Comparison of ENCODE assay signal across 8 cellular contexts in the genomic region with DNA sequence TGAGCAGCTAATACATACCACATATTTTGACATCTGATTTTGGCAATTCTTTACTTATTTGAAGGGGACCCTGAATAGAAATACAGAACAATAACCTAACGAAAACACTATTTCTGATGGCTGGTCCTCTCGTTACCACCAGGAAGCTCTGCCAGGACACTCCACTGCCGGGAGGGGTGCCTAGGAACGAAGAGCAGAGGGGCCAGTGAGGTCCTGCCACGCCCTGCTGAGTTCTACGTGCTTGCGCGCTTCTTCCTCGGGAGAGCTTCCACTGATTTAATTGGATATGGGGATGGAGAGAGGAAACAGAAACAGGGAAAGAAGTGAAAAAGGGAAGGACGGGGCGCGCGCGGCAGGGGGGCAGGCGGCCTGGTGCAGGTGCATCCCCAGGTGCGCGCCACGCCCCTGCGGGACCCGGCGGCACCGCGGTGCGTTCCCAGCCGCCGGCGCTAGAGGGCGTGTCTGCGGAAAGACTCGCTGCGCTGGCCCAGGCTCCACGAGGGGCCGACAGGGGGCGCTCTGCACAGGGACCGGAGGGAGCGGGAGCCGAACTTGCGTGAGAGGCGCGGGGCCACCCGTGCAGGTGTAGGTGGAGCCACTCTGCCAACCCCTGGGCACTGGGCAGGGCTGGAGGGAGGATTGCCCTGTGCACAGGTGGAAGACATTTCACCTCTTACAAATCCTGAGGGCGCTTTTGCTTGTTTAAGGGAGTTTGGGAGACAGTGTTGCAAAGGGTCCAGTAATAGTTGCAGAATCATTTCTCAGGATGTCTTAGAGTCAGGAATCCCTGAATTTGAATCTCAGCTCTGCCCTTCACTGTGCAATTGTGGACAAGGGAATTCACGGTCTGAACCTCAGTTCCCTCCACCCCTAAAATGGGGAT.
A peak's percentile ranks its signal among the peaks of the same experiment; 100 is the strongest.
DNase-seq lines count a peak whose midpoint lies in the region; ATAC-seq, FAIRE-seq and TF ChIP-seq lines count a peak whose summit lies in the region.

No MANE protein-coding gene starts in this region.

- H3K27ac ChIP-seq in HL-60 (replicated peaks) (no peak overlapping the region), parathyroid adenoma (no peak overlapping the region)

- no peak overlapping the region for H2AFZ ChIP-seq in parathyroid adenoma

- no peaks in the 10 kb centered on the region for H3K79me2 ChIP-seq in parathyroid adenoma

- H3K4me1 ChIP-seq in parathyroid adenoma: no peaks in the 10 kb centered on the region

- no peak for FAIRE-seq in urothelium cell line (lab: Jason Lieb, UNC)

- ATAC-seq in esophagus mucosa: peak; percentile 57

- DNase-seq in DMS53 (lab: John Stamatoyannopoulos, UW) (peak; percentile 64), DMS53 treated with DMSO at 0.1 percent for 48 hours (lab: John Stamatoyannopoulos, UW; ENCODE audit: unreplicated experiment) (no peak), HL-60 (ENCODE audit: low read depth in 1 of 2, low spot score in 1 of 2) (peak; percentile 35 to 44), urothelium cell line (ENCODE audit: low spot score) (peak; percentile 66), SIG-M5 (lab: John Stamatoyannopoulos, UW) (no peak)
- peak; percentile 83 for DNase-seq in activated CD8-positive, alpha-beta memory T cell treated with anti-CD3 and anti-CD28 coated beads for 24 hours

- TF ChIP-seq CTCF in HL-60 (IDR thresholded peaks at IDR 0.05; ENCODE audit: insufficient read depth, low read length) (peak; percentile 74), parathyroid adenoma (IDR thresholded peaks at IDR 0.05) (peak; percentile 64)

- no peaks in the 10 kb centered on the region for H3K27me3 ChIP-seq in HL-60 (ENCODE audit: insufficient read depth, poor library complexity, severe bottlenecking)
- H3K27me3 ChIP-seq in parathyroid adenoma (ENCODE audit: control insufficient read depth, insufficient read depth, low read length): no peaks in the 10 kb centered on the region

- H3K4me3 ChIP-seq in HL-60 (replicated peaks; ENCODE audit: insufficient read depth, low read length) (no peak overlapping the region), parathyroid adenoma (ENCODE audit: low read depth, low read length) (no peak overlapping the region)

- H3K9me3 ChIP-seq in parathyroid adenoma (ENCODE audit: control insufficient read depth, low read length): no peaks in the 10 kb centered on the region

- no peak overlapping the region for H3K4me2 ChIP-seq in parathyroid adenoma (ENCODE audit: low read length)

- no peaks in the 10 kb centered on the region for H3K36me3 ChIP-seq in parathyroid adenoma (ENCODE audit: control insufficient read depth, insufficient read depth, low read length)

- H3K9ac ChIP-seq in parathyroid adenoma: no peak overlapping the region

Comparison
In these comparisons a context has a peak if more than half of its experiments do, and no peak if none do; other contexts are left out.
1. DNase-seq: peak in DMS53 (single experiment), HL-60 (2 of 2), activated CD8-positive, alpha-beta memory T cell treated with anti-CD3 and anti-CD28 coated beads for 24 hours (single experiment) and urothelium cell line (single experiment); none in DMS53 treated with DMSO at 0.1 percent for 48 hours (single experiment) and SIG-M5 (single experiment).